Comparison of ENCODE assay signal across 14 cellular contexts in the genomic region with DNA sequence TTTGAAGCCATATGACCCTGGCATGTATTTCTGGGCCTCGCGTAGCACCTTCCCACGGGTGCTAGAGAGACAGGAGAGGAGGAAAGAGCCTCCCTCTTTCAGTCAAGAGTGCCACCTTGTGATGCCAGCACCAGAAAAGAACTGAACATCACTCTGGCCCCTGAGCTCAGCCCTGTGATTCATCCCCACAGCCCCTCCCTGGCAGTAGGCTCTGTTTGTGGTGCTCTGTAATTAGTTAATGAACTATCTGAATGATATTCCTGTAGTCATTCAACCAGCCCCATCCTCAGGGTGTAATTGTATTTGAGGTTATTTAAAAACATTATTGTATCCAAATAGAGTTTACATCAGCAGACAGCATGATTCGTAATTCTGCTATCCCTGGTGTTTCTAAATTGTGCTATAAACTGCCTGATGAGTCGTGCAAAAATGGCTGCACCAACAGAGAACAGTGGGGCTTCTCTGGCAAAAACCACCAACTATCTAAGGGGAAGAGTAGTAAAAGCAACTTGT. TPM values are rescaled to one million over a fixed set of nuclear protein-coding genes. Genes with fewer than 3 reads are reported as not detected.
DNase-seq lines count a peak whose midpoint lies in the region; ATAC-seq and TF ChIP-seq lines count a peak whose summit lies in the region.
"Had no signal": no experiment of that assay in that cellular context is flagged by ENCODE, and none has a peak within 500 bp of the region (broad histone marks: within the 10 kb centered on the region; RNA-seq: fewer than 3 reads in every experiment).

No MANE protein-coding gene starts in this region.

- H3K9me3 ChIP-seq in SK-N-SH: no peaks in the 10 kb centered on the region
- H3K9me3 ChIP-seq: neutrophil had no signal

- H3K4me3 ChIP-seq in SK-N-SH (ENCODE audit: low read depth in 2 of 2, low read length in 1 of 2): no peak overlapping the region

- WGBS in SK-N-SH (ENCODE audit: low lambda C conversion rate): 54% methylated on average over 5 of the region's 5 CpGs

- peak; percentile 48 for ATAC-seq in foreskin keratinocyte
- ATAC-seq in GM21737 (IDR thresholded peaks at IDR 0.05; ENCODE audit: unreplicated experiment): no peak

- POLR2A ChIA-PET in SK-N-SH (lab: Yijun Ruan, JAX): no interaction called here

- peak overlapping the region in 1 of 2 experiments; percentile 32; a peak in 2 of 4 replicates for H3K27ac ChIP-seq in SK-N-SH (ENCODE audit: low read depth in 2 of 2, low read length in 1 of 2)
- no peak overlapping the region for H3K27ac ChIP-seq in foreskin keratinocyte
- H3K27ac ChIP-seq: neutrophil had no signal

- H3K36me3 ChIP-seq in SK-N-SH (replicated peaks in 1 of 2; ENCODE audit: control insufficient read depth in 1 of 2, insufficient read depth in 2 of 2, low read length in 1 of 2): no peaks in the 10 kb centered on the region
- H3K36me3 ChIP-seq: neutrophil had no signal

- no peaks in the 10 kb centered on the region for H3K9me2 ChIP-seq in SK-N-SH

- DNase-seq in A172 (ENCODE audit: low spot score) (peak; percentile 20), ELR (ENCODE audit: low read depth) (peak; percentile 23), SK-N-SH (no peak), foreskin keratinocyte (peak in 1 of 2 donors; percentile 47), ureter (ENCODE audit: low spot score) (no peak)
- DNase-seq in activated CD8-positive, alpha-beta memory T cell treated with anti-CD3 and anti-CD28 coated beads, Interleukin-2, amount 50 U/mL, for 48 hours: no peak
- no peak for DNase-seq in activated CD8-positive, alpha-beta memory T cell treated with anti-CD3 and anti-CD28 coated beads, Interleukin-2, amount 50 U/mL, for 4 hours
- DNase-seq: activated CD4-positive, alpha-beta memory T cell treated with anti-CD3 and anti-CD28 coated beads for 36 hours; CD4-positive, CD25-positive, alpha-beta regulatory T cell; NCI-H2029; stimulated activated CD4-positive, alpha-beta T cell treated with anti-CD3 and anti-CD28 coated beads, Interleukin-12 subunit alpha, Interleukin-12 subunit beta, amount 100 ng/mL, for 4 hours; T-helper 2 cell had no signal

- no peaks in the 10 kb centered on the region for H4K20me1 ChIP-seq in SK-N-SH (ENCODE audit: insufficient read depth)

- H3K27me3 ChIP-seq in SK-N-SH (ENCODE audit: insufficient read depth) (no peaks in the 10 kb centered on the region), foreskin keratinocyte (no peaks in the 10 kb centered on the region)
- H3K27me3 ChIP-seq: neutrophil had no signal

- H3K4me2 ChIP-seq in SK-N-SH: no peak overlapping the region

- TF ChIP-seq RAD21 in SK-N-SH (IDR thresholded peaks at IDR 0.05; ENCODE audit: low read length): no peak

- TF ChIP-seq CTCF in SK-N-SH (IDR thresholded peaks at IDR 0.05) (no peak), foreskin keratinocyte (conservative IDR thresholded peaks at IDR 0.05) (no peak)

- H3F3A ChIP-seq in SK-N-SH (replicated peaks; ENCODE audit: insufficient read depth): peaks cover 12% of the 10 kb centered on the region

- CTCF ChIA-PET in SK-N-SH (lab: Yijun Ruan, JAX): interaction anchor here (1.4 kb wide), 1 partner anchor 11 kb away, joined by 4 read pairs; no protein-coding TSS in a partner anchor

- no peak for TF ChIP-seq EP300 in SK-N-SH (IDR thresholded peaks at IDR 0.05; ENCODE audit: borderline replicate concordance in 1 of 2, low read depth in 1 of 2, low read length in 1 of 2)

- H3K79me2 ChIP-seq in SK-N-SH (ENCODE audit: insufficient read depth): no peaks in the 10 kb centered on the region

- H2AFZ ChIP-seq in SK-N-SH (ENCODE audit: low read depth): peak overlapping the region; percentile 75; the same call in 1 of the 2 replicates

- H3K4me1 ChIP-seq in SK-N-SH (ENCODE audit: control insufficient read depth in 1 of 2, insufficient read depth in 2 of 2, low read depth in 1 of 2, low read length in 1 of 2) (peaks cover 11% of the 10 kb centered on the region in 2 experiments; a peak in 3 of 4 replicates), foreskin keratinocyte (no peaks in the 10 kb centered on the region)

- no peak overlapping the region for H3K9ac ChIP-seq in SK-N-SH

TF ChIP-seq in SK-N-SH, 30 proteins besides CTCF, POLR2A, EP300 and RAD21:
- TF ChIP-seq FOSL2 (IDR thresholded peaks at IDR 0.05; ENCODE audit: borderline replicate concordance, low read depth) (peak; percentile 30; the same call in 1 of the 2 replicates), TAF1 (IDR thresholded peaks at IDR 0.05; ENCODE audit: borderline replicate concordance, low read depth, low read length) (0 out of 2 replicates have a peak, but pooled peaks have one; percentile 7), YY1 (IDR thresholded peaks at IDR 0.05; ENCODE audit: low read depth) (peak; percentile 63; the same call in 1 of the 2 replicates), TEAD4 (IDR thresholded peaks at IDR 0.05; ENCODE audit: borderline replicate concordance, insufficient read depth) (no peak)
TF ChIP-seq in SK-N-SH: peak in this region for 3.

RNA-seq across cellular contexts. Expression of gene TIAL1, which starts 23.5 kb away (rescaled TPM):
- total RNA-seq in A172 (2014; rRNA removed; shearing (Covaris generic)): 52.4 and 62.5 TPM in 2 replicates
- polyA plus RNA-seq in SK-N-SH (2012; rRNA removed) (58.0 and 70.6 TPM in 2 replicates), foreskin keratinocyte (80.4 and 95.3 TPM in 2 replicates)
- 50.3 and 65.2 TPM in 2 replicates for polyA plus RNA-seq in SK-N-SH (2012; cell fraction: cytosol; rRNA removed)
- polyA plus RNA-seq in SK-N-SH (2012; cell fraction: nucleus; rRNA removed): 173 and 287 TPM in 2 replicates
- total RNA-seq in foreskin keratinocyte (107 and 116 TPM in 2 replicates), ureter (116 TPM)

RNA-seq across cellular contexts. Expression of gene BAG3, which starts 30.9 kb away (rescaled TPM):
- 31.0 and 39.8 TPM in 2 replicates for total RNA-seq in A172 (2014; rRNA removed; shearing (Covaris generic))
- polyA plus RNA-seq in SK-N-SH (2012; rRNA removed): 3.8 and 9.2 TPM in 2 replicates
- 7.9 and 8.2 TPM in 2 replicates for polyA plus RNA-seq in SK-N-SH (2012; cell fraction: cytosol; rRNA removed)
- polyA plus RNA-seq in SK-N-SH (2012; cell fraction: nucleus; rRNA removed): 14.0 and 16.0 TPM in 2 replicates
- 60.7 and 65.4 TPM in 2 replicates for total RNA-seq in foreskin keratinocyte
- polyA plus RNA-seq in foreskin keratinocyte: 73.6 and 74.2 TPM in 2 replicates
- 46.4 TPM for total RNA-seq in ureter

Comparison
In these comparisons a context has a peak if more than half of its experiments do, and no peak if none do; other contexts are left out.
1. DNase-seq: peak in A172 (single experiment) and ELR (single experiment); none in SK-N-SH (single experiment), activated CD8-positive, alpha-beta memory T cell treated with anti-CD3 and anti-CD28 coated beads, Interleukin-2, amount 50 U/mL, for 48 hours (single experiment), ureter (single experiment) and activated CD8-positive, alpha-beta memory T cell treated with anti-CD3 and anti-CD28 coated beads, Interleukin-2, amount 50 U/mL, for 4 hours (single experiment).